In genomic region chr22:22925795-22926358, GRCh38 we compare ENCODE assay signal across 33 cellular contexts. TPM values are rescaled to one million over a fixed set of nuclear protein-coding genes. Genes with fewer than 3 reads are reported as not detected.
A peak's percentile ranks its signal among the peaks of the same experiment; 100 is the strongest.
DNase-seq lines count a peak whose midpoint lies in the region; ATAC-seq, FAIRE-seq and TF ChIP-seq lines count a peak whose summit lies in the region.
"Had no signal": no experiment of that assay in that cellular context is flagged by ENCODE, and none has a peak within 500 bp of the region (broad histone marks: within the 10 kb centered on the region; RNA-seq: fewer than 3 reads in every experiment).

No MANE protein-coding gene starts in this region.

- H3K4me1 ChIP-seq in BLaER1 treated with 17β-estradiol and CSF1 and Interleukin-3, amounts not matched to agents 10 nM and 100 nM = peaks cover 60 to 97% (median 89%) of the 10 kb centered on the region in 10 experiments
- H3K4me1 ChIP-seq in HUES48 (ENCODE audit: control insufficient read depth, insufficient read depth, low read length) (peaks cover 9% of the 10 kb centered on the region), GM12878 (ENCODE audit: control insufficient read depth, insufficient read depth, low read length) (peaks cover 53% of the 10 kb centered on the region)
- H3K4me1 ChIP-seq: body of pancreas had no signal

- no peaks in the 10 kb centered on the region for H3K36me3 Mint-ChIP-seq in memory B cell
- H3K36me3 Mint-ChIP-seq: CD8-positive, alpha-beta T cell; T-cell had no signal

- H3K27me3 Mint-ChIP-seq in memory B cell = no peaks in the 10 kb centered on the region
- H3K27me3 Mint-ChIP-seq: T-cell had no signal

- RAD21 ChIA-PET in GM12878 (lab: Charles Lee; ENCODE audit: unreplicated experiment) = no interaction called here

- peaks cover 11% of the 10 kb centered on the region for H3K79me2 ChIP-seq in GM12878 (ENCODE audit: control insufficient read depth, insufficient read depth, low read length)

- DNase-seq in GM12878 (ENCODE audit: low read depth, low spot score) = no peak
- DNase-seq in memory B cell (ENCODE audit: low spot score in 2 of 2) = no peak
- DNase-seq in SHP77 (lab: John Stamatoyannopoulos, UW) = no peak
- no peak for DNase-seq in C1 segment of cervical spinal cord (lab: John Stamatoyannopoulos, UW)
- DNase-seq in LoVo (ENCODE audit: low spot score) = no peak
- DNase-seq: activated CD4-positive, alpha-beta T cell treated with anti-CD3 and anti-CD28 coated beads for 1 hour; activated gamma-delta T cell treated with Interleukin-2 at 50 U/mL for 16 hours; body of pancreas; CD8-positive, alpha-beta T cell; DND-41; head of caudate nucleus; NCI-H1092 treated with DMSO at 0.1 percent for 48 hours; NCI-H2029; NCI-H345; SHP77 treated with DMSO at 0.1 percent for 48 hours; spleen; stimulated activated CD4-positive, alpha-beta T cell treated with anti-CD3 and anti-CD28 coated beads, Interleukin-4, amount 100 ng/mL, for 1 hour; stimulated activated naive CD4-positive, alpha-beta T cell treated with Interleukin-2 at 50 U/mL for 16 hours; T-cell had no signal

- peak overlapping the region; percentile 57 to 91 (median 86) for H3K4me2 ChIP-seq in BLaER1 treated with 17β-estradiol and CSF1 and Interleukin-3, amounts not matched to agents 10 nM and 100 nM
- no peak overlapping the region for H3K4me2 ChIP-seq in GM12878 (ENCODE audit: control insufficient read depth, insufficient read depth)
- H3K4me2 ChIP-seq: PC-9 had no signal

- H3K9me3 Mint-ChIP-seq in memory B cell = no peaks in the 10 kb centered on the region
- H3K9me3 Mint-ChIP-seq: CD8-positive, alpha-beta T cell; T-cell had no signal

- POLR2A ChIA-PET in GM12878 (lab: Charles Lee) = no interaction called here

- no peak for TF ChIP-seq CTCF in GM12878 (IDR thresholded peaks at IDR 0.05 in 2 of 3, conservative IDR thresholded peaks at IDR 0.05 in 1 of 3; ENCODE audit: control insufficient read depth in 2 of 3, extremely low read depth in 1 of 3, insufficient read depth in 1 of 3, low read depth in 3 of 3, low read length in 3 of 3)

- no peak overlapping the region for H3K4me3 Mint-ChIP-seq in memory B cell
- H3K4me3 Mint-ChIP-seq: CD8-positive, alpha-beta T cell; T-cell had no signal

- TF ChIP-seq EP300 in GM12878 (IDR thresholded peaks at IDR 0.05; ENCODE audit: borderline replicate concordance in 1 of 2, control insufficient read depth in 1 of 2, low read depth in 2 of 2, low read length in 2 of 2) = no peak

- peaks cover 73% of the 10 kb centered on the region for H3K4me1 Mint-ChIP-seq in memory B cell

- H3K27ac Mint-ChIP-seq in memory B cell = peak overlapping the region; percentile 97
- H3K27ac Mint-ChIP-seq: CD8-positive, alpha-beta T cell; T-cell had no signal

- 82% methylated on average over 7 of the region's 7 CpGs for WGBS in GM12878 (ENCODE audit: insufficient coverage, insufficient replicate concordance, low lambda C conversion rate, missing lambda C conversion rate)

- BruUV-seq in GM12878 (replicated peaks; lab: Mats Ljungman, UMichigan) = no TSS peak

- in situ Hi-C loops in GM12878 (cut with MboI) = no loop called here

- SMC1A ChIA-PET in GM12878 (lab: Charles Lee; ENCODE audit: uncharacterized antibody, unreplicated experiment) = no interaction called here

- no peak for TF ChIP-seq POLR2A in GM12878 (IDR thresholded peaks at IDR 0.05; ENCODE audit: low read depth, low read length)

- H3K36me3 ChIP-seq in BLaER1 treated with 17β-estradiol and CSF1 and Interleukin-3, amounts not matched to agents 10 nM and 100 nM = no peaks in the 10 kb centered on the region
- H3K36me3 ChIP-seq in HUES48 (ENCODE audit: control insufficient read depth, insufficient read depth, low read length) (no peaks in the 10 kb centered on the region), GM12878 (ENCODE audit: control insufficient read depth in 2 of 2, insufficient read depth in 2 of 2, low read length in 1 of 2) (no peaks in the 10 kb centered on the region)
- H3K36me3 ChIP-seq: right atrium auricular region, spleen, thoracic aorta had no signal

- TF ChIP-seq RAD21 in GM12878 (IDR thresholded peaks at IDR 0.05; ENCODE audit: insufficient read depth, low read depth, low read length) = no peak

- ATAC-seq in GM12878 (no peak), memory B cell (ENCODE audit: low read depth) (no peak), HG03469 (IDR thresholded peaks at IDR 0.05; ENCODE audit: unreplicated experiment) (no peak)
- ATAC-seq: body of pancreas; CD8-positive, alpha-beta T cell; left lobe of liver; T-cell had no signal

- CTCF ChIA-PET in GM12878 (lab: Yijun Ruan, JAX) = no interaction called here

- intact Hi-C loops in GM12878 (cut with micrococcal nuclease; ENCODE audit: unreplicated experiment) = no loop called here

- H2AFZ ChIP-seq in GM12878 (ENCODE audit: control insufficient read depth, low read depth, low read length) = no peak overlapping the region
- H2AFZ ChIP-seq: PC-9 had no signal

- no peaks in the 10 kb centered on the region for H3K27me3 ChIP-seq in BLaER1 treated with 17β-estradiol and CSF1 and Interleukin-3, amounts not matched to agents 10 nM and 100 nM
- H3K27me3 ChIP-seq in HUES48 (ENCODE audit: control insufficient read depth, insufficient read depth, low read length) = peaks cover 24% of the 10 kb centered on the region
- no peaks in the 10 kb centered on the region for H3K27me3 ChIP-seq in GM12878 (replicated peaks in 1 of 2; ENCODE audit: control insufficient read depth in 2 of 2, insufficient read depth in 2 of 2, low read length in 1 of 2)
- H3K27me3 ChIP-seq: body of pancreas, right atrium auricular region had no signal

- peak; percentile 35 for FAIRE-seq in GM12878 (lab: Jason Lieb, UNC)
- FAIRE-seq: GM12892 had no signal

- no peaks in the 10 kb centered on the region for H4K20me1 ChIP-seq in BLaER1 treated with 17β-estradiol and CSF1 and Interleukin-3, amounts not matched to agents 10 nM and 100 nM
- no peaks in the 10 kb centered on the region for H4K20me1 ChIP-seq in GM12878 (ENCODE audit: control insufficient read depth, insufficient read depth)

- peak overlapping the region in 10 of 11 experiments; percentile 36 to 97 (median 65); a peak in 17 of 22 replicates for H3K27ac ChIP-seq in BLaER1 treated with 17β-estradiol and CSF1 and Interleukin-3, amounts not matched to agents 10 nM and 100 nM
- H3K27ac ChIP-seq in HUES48 (ENCODE audit: low read depth, low read length) (peak overlapping the region; percentile 24), GM12878 (ENCODE audit: control insufficient read depth, insufficient read depth) (no peak overlapping the region)
- H3K27ac ChIP-seq: body of pancreas, PC-9, right atrium auricular region, thoracic aorta had no signal

- no peak overlapping the region for H3K4me3 ChIP-seq in BLaER1 treated with 17β-estradiol and CSF1 and Interleukin-3, amounts not matched to agents 10 nM and 100 nM
- H3K4me3 ChIP-seq in HUES48 (ENCODE audit: low read depth, low read length) = no peak overlapping the region
- no peak overlapping the region for H3K4me3 ChIP-seq in GM12878
- H3K4me3 ChIP-seq: body of pancreas, PC-9, right atrium auricular region, spleen, thoracic aorta had no signal

- H3K9me3 ChIP-seq in BLaER1 treated with 17β-estradiol and CSF1 and Interleukin-3, amounts not matched to agents 10 nM and 100 nM (replicated peaks in 1 of 11) = no peaks in the 10 kb centered on the region
- H3K9me3 ChIP-seq in HUES48 (ENCODE audit: control insufficient read depth, insufficient read depth, low read length) (no peaks in the 10 kb centered on the region), GM12878 (replicated peaks; ENCODE audit: control insufficient read depth, insufficient read depth, low read length) (no peaks in the 10 kb centered on the region)
- H3K9me3 ChIP-seq: body of pancreas, right atrium auricular region, spleen, thoracic aorta had no signal

- peak overlapping the region in 7 of 11 experiments; percentile 1 to 66 (median 46); a peak in 14 of 22 replicates for H3K9ac ChIP-seq in BLaER1 treated with 17β-estradiol and CSF1 and Interleukin-3, amounts not matched to agents 10 nM and 100 nM
- H3K9ac ChIP-seq in HUES48 (ENCODE audit: low read depth, low read length) (no peak overlapping the region), GM12878 (ENCODE audit: control insufficient read depth, insufficient read depth, low read length) (no peak overlapping the region)

TF ChIP-seq in GM12878, 131 proteins besides CTCF, POLR2A, EP300 and RAD21 (continues in another document):
- no peak for TF ChIP-seq MXI1 (IDR thresholded peaks at IDR 0.05; ENCODE audit: low read depth, low read length)
- no peak for TF ChIP-seq NR2C1 (IDR thresholded peaks at IDR 0.05)
- no peak for TF ChIP-seq CHD4 (IDR thresholded peaks at IDR 0.05)
- TF ChIP-seq DPF2 (IDR thresholded peaks at IDR 0.05) = no peak
- TF ChIP-seq IRF4 (IDR thresholded peaks at IDR 0.05; ENCODE audit: low read depth, low read length) = no peak

RNA-seq across cellular contexts. Expression of gene IGLL5, which starts 38.3 kb away (rescaled TPM):
- total RNA-seq in GM12878 (2013; cell fraction: nucleolus; rRNA removed) = not detected in 2 replicates
- total RNA-seq in GM12878 (2014; rRNA removed) (not detected in 2 replicates), GM12878 (2014; rRNA removed; fragmentation: Illumina TruSeq; extraction: Trizol) (not detected in 2 replicates), GM12878 (2021) (not detected in 2 replicates)
- polyA plus RNA-seq in GM12878 (2011; ENCODE audit: low read depth) = not detected
- polyA plus RNA-seq in GM12878 (2011; rRNA removed) (not detected in 2 replicates), GM12878 (2014; fragmentation: Illumina TruSeq; extraction: Trizol) (not detected in 2 replicates), GM12878 (2014; fragmentation: Nextera tagmentation; extraction: Ambion mirVana) (not detected), GM12878 (2014; rRNA removed) (not detected in 2 replicates), GM12878 (2016; fragmentation: Nextera tagmentation; extraction: Ambion mirVana) (not detected)
- not detected in 2 replicates for polyA plus RNA-seq in GM12878 (2011; cell fraction: cytosol; rRNA removed)
- polyA plus RNA-seq in GM12878 (2011; cell fraction: nucleus; rRNA removed) = not detected in 2 replicates
- polyA plus RNA-seq in GM12878 (2012) = 0.39 and 0.48 TPM in 2 replicates
- polyA minus RNA-seq in GM12878 (2011; rRNA and poly(A)+ RNA removed) = not detected in 2 replicates
- polyA minus RNA-seq in GM12878 (2011; cell fraction: cytosol; rRNA and poly(A)+ RNA removed) = not detected in 2 replicates
- not detected in 2 replicates for polyA minus RNA-seq in GM12878 (2011; cell fraction: nucleus; rRNA and poly(A)+ RNA removed)
- total RNA-seq: cerebellum, epithelial cell of proximal tubule, H7, LHCN-M2, osteocyte, PC-9 had no signal
- polyA plus RNA-seq: AG04450 had no signal

Comparison
In these comparisons a context has a peak if more than half of its experiments do, and no peak if none do; other contexts are left out.
1. H3K9ac ChIP-seq: peak in BLaER1 treated with 17β-estradiol and CSF1 and Interleukin-3, amounts not matched to agents 10 nM and 100 nM (7 of 11); none in HUES48 (single experiment) and GM12878 (single experiment).